In the genomic region with DNA sequence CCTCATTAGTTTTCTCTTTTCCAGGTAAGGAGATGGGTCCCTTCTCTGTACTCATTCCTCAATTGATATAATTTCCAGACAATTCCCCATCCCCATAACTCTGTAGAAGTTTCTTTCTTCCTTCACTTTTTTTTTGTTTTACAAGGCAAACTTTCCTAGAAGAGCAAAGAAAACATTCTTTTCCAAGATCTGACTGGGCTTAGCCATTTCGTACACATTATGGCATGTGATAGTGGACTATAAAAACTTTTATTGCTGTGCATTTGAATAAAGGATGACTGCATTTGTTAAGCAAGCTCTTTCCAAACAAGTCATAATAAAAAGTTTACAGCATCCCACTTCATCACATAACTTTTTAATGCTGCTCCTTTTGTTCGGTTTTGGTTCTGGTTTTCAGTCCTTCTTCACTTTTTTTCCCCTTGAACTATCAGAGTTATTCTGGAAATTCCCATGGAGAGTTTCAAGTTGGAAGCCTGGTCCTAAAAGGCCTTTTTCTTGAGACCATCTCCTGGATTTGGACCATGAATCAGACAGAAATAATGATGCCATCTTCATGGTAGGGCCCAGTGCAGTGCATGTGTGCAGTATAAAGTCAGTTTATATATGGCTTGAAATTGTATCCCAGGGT, we compare ENCODE assay signal across 16 cellular contexts.
"Had no signal": no experiment of that assay in that cellular context is flagged by ENCODE, and none has a peak within 500 bp of the region (broad histone marks: within the 10 kb centered on the region; RNA-seq: fewer than 3 reads in every experiment).

No MANE protein-coding gene starts in this region.

- H3K4me1 ChIP-seq: breast epithelium, esophagus muscularis mucosa had no signal

- H3K27me3 ChIP-seq: breast epithelium, heart left ventricle, neural progenitor cell had no signal

- H3K27ac ChIP-seq: breast epithelium, dorsolateral prefrontal cortex, esophagus muscularis mucosa, heart left ventricle, left ventricle myocardium inferior, neural progenitor cell had no signal

- H3K36me3 ChIP-seq: breast epithelium, esophagus muscularis mucosa, heart left ventricle, left ventricle myocardium inferior, neural progenitor cell had no signal

- H3K4me3 ChIP-seq: breast epithelium, dorsolateral prefrontal cortex, esophagus muscularis mucosa, heart left ventricle, left ventricle myocardium inferior had no signal

- ATAC-seq: heart left ventricle, right cardiac atrium had no signal

- H3K9me3 ChIP-seq: breast epithelium, esophagus muscularis mucosa, heart left ventricle, left ventricle myocardium inferior had no signal

- FAIRE-seq: islet of Langerhans had no signal

- DNase-seq: activated CD4-positive, alpha-beta memory T cell treated with anti-CD3 and anti-CD28 coated beads, Interleukin-2, amount 10 ng/mL, durations not matched to agents 7 days and 5 days; aorta; dorsolateral prefrontal cortex; foreskin melanocyte; heart left ventricle; left ventricle myocardium inferior; mesenchymal stem cell; right cardiac atrium; stimulated activated CD4-positive, alpha-beta T cell treated with anti-CD3 and anti-CD28 coated beads, Interleukin-12 subunit alpha, Interleukin-12 subunit beta, amount 100 ng/mL, for 4 hours; stimulated activated CD4-positive, alpha-beta T cell treated with anti-CD3 and anti-CD28 coated beads, Interleukin-2, amount 100 ng/mL, for 48 hours; stimulated activated naive CD4-positive, alpha-beta T cell treated with Interleukin-2 at 50 U/mL for 16 hours; T-helper 9 cell had no signal
